ENCODE assay signal across 16 cellular contexts in the genomic region with DNA sequence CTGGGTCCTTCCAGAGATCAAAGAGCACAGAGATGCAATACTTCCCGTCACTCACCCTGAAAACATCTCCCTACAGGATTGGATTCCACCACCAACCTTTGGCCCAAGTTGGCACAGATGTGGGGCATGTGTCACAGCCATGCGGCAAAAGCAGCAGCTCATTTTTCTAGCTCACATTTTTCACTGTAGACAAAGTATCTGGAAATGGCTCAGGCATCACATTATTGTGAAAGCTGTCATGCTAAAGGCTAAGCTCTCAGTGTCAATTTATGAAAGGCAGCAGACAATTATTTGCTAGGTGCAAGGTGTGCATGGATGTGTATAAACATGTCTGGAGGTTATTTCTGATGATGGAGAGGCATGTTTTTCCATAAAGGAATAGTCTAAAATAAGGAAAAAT.
"Had no signal": no experiment of that assay in that cellular context is flagged by ENCODE, and none has a peak within 500 bp of the region (broad histone marks: within the 10 kb centered on the region; RNA-seq: fewer than 3 reads in every experiment).

No MANE protein-coding gene starts in this region.

- H3K9me3 ChIP-seq: left ventricle myocardium inferior, mucosa of descending colon, neutrophil had no signal

- DNase-seq: activated CD4-positive, alpha-beta T cell treated with anti-CD3 and anti-CD28 coated beads for 4 hours; activated CD8-positive, alpha-beta memory T cell treated with anti-CD3 and anti-CD28 coated beads, Interleukin-2, amount 50 U/mL, for 4 hours; activated CD8-positive, alpha-beta T cell treated with anti-CD3 and anti-CD28 coated beads, Interleukin-2, amount 10 ng/mL, durations not matched to agents 7 days and 5 days; activated gamma-delta T cell treated with Interleukin-2 at 50 U/mL for 16 hours; activated T-cell treated with anti-CD3 and anti-CD28 coated beads, Interleukin-2, amount 50 U/mL, for 48 hours; amniotic stem cell; erythroblast; hypothalamus; left ventricle myocardium inferior; mucosa of descending colon; naive thymus-derived CD8-positive, alpha-beta T cell; stimulated activated CD4-positive, alpha-beta T cell treated with anti-CD3 and anti-CD28 coated beads, Interleukin-2, amount 100 ng/mL, for 48 hours; T-helper 17 cell had no signal

- H3K36me3 ChIP-seq: left ventricle myocardium inferior, neutrophil had no signal

- H3K4me3 ChIP-seq: left ventricle myocardium inferior, mucosa of descending colon had no signal

- H3K27ac ChIP-seq: left ventricle myocardium inferior, neutrophil had no signal

- ATAC-seq: activated CD8-positive, alpha-beta T cell treated with anti-CD3 and anti-CD28 coated beads, Interleukin-2, amount 10 ng/mL, durations not matched to agents 7 days and 5 days; mucosa of descending colon; naive thymus-derived CD8-positive, alpha-beta T cell; stimulated activated memory B cell treated with anti-CD40 and anti-IgM and Interleukin-4, amounts not matched to agents 10 μg/mL and 1 μg/mL and 100 μg/mL, for 72 hours; T-helper 17 cell; WTC11 had no signal

- H3K4me1 ChIP-seq: left ventricle myocardium inferior had no signal

- H3K27me3 ChIP-seq: neutrophil had no signal
